17 cellular contexts compared by ENCODE assay signal in the genomic region with DNA sequence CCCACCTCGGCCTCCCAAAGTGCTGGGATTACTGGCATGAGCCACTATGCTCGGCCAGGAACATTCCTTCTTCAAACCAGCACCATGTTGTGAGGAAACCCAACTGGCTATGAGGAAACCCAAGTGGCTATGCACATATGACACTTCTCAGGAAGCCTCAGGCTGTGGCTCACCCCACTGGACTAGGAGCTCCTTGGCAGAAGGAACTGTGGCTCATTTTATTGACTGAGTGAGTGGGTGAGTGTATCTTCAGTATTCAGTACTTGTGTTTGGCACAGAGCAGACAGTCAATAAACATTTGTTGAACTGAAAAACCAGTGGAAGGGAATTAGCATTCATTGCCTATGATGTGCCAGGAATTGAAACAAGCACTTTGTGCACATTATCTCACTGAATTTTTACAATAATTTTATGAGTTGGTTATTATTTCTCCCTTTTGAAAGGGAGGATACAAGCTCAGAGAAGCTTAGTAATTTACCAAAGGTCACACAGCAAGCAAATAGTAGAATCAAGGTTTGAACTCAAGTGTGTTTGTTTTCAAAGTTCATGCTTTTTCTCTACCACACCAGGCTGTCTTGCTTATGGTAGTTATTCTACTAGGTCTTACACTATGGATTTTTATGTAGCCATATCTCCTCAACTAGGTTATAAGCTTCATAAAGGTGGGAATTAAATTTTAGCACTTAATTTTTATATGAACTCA.
DNase-seq lines count a peak whose midpoint lies in the region; ATAC-seq and TF ChIP-seq lines count a peak whose summit lies in the region.
"Had no signal": no experiment of that assay in that cellular context is flagged by ENCODE, and none has a peak within 500 bp of the region (broad histone marks: within the 10 kb centered on the region; RNA-seq: fewer than 3 reads in every experiment).

No MANE protein-coding gene starts in this region.

- ATAC-seq in activated T-cell treated with anti-CD3 and anti-CD28 coated beads, Interleukin-2, amount 50 U/mL, for 4 hours: no peak
- ATAC-seq in GM18502 (IDR thresholded peaks at IDR 0.05; ENCODE audit: poor library complexity, unreplicated experiment): no peak
- ATAC-seq: Right ventricle myocardium inferior had no signal

- H3K36me3 Mint-ChIP-seq in Calu3 (ENCODE audit: insufficient read depth, unreplicated experiment): no peaks in the 10 kb centered on the region
- no peaks in the 10 kb centered on the region for H3K36me3 Mint-ChIP-seq in activated T-cell treated with anti-CD3 and anti-CD28 coated beads, Interleukin-2, amount 50 U/mL, for 4 hours (ENCODE audit: insufficient read depth)
- H3K36me3 Mint-ChIP-seq: CD14-positive monocyte had no signal

- no peak overlapping the region for H3K27ac ChIP-seq in HEK293 (ENCODE audit: extremely low read depth, low read depth, low read length)

- peak overlapping the region; percentile 5 for H3K27ac Mint-ChIP-seq in Calu3 (ENCODE audit: unreplicated experiment)

- DNase-seq in Calu3 (no peak), RKO (ENCODE audit: low spot score) (peak; percentile 9), foreskin fibroblast (peak; percentile 33 to 57), germinal center (ENCODE audit: low spot score) (no peak), islet precursor cell (no peak)
- no peak for DNase-seq in activated T-cell treated with anti-CD3 and anti-CD28 coated beads, Interleukin-2, amount 50 U/mL, for 4 hours
- DNase-seq: AML-193, COR-L47, MV-4-11, NCI-H1436, NCI-H2081, NCI-H510A, NCI-H774 had no signal

- H3K4me1 Mint-ChIP-seq in Calu3 (ENCODE audit: low read depth, unreplicated experiment): peaks cover 34% of the 10 kb centered on the region
- peaks cover 3% of the 10 kb centered on the region for H3K4me1 Mint-ChIP-seq in activated T-cell treated with anti-CD3 and anti-CD28 coated beads, Interleukin-2, amount 50 U/mL, for 4 hours (ENCODE audit: low read depth)
- H3K4me1 Mint-ChIP-seq: CD14-positive monocyte had no signal

- H3K27me3 Mint-ChIP-seq in Calu3 (ENCODE audit: unreplicated experiment): no peaks in the 10 kb centered on the region
- H3K27me3 Mint-ChIP-seq in activated T-cell treated with anti-CD3 and anti-CD28 coated beads, Interleukin-2, amount 50 U/mL, for 4 hours (ENCODE audit: low read depth): peaks cover 4% of the 10 kb centered on the region

- no peaks in the 10 kb centered on the region for H3K36me3 ChIP-seq in HEK293 (ENCODE audit: control insufficient read depth in 2 of 2, insufficient read depth in 1 of 2, low read length in 2 of 2)

- no peak overlapping the region for H3K4me3 Mint-ChIP-seq in Calu3 (ENCODE audit: low read depth, unreplicated experiment)
- H3K4me3 Mint-ChIP-seq in activated T-cell treated with anti-CD3 and anti-CD28 coated beads, Interleukin-2, amount 50 U/mL, for 4 hours: no peak overlapping the region
- H3K4me3 Mint-ChIP-seq: CD14-positive monocyte had no signal

- CTCF ChIA-PET in Calu3 (lab: Charles Lee): interaction anchor here (1.0 to 1.5 kb wide), 2 partner anchors 15 to 135 kb away, joined by 3 to 5 read pairs; a partner anchor contains a TSS
- CTCF ChIA-PET in HEK293 (lab: Yijun Ruan, JAX): no interaction called here

- H3K9me3 ChIP-seq in HEK293 (ENCODE audit: control insufficient read depth, insufficient read depth, low read depth, low read length): no peaks in the 10 kb centered on the region

- peaks cover 3% of the 10 kb centered on the region for H3K9me3 Mint-ChIP-seq in Calu3 (ENCODE audit: low read depth, unreplicated experiment)
- H3K9me3 Mint-ChIP-seq in activated T-cell treated with anti-CD3 and anti-CD28 coated beads, Interleukin-2, amount 50 U/mL, for 4 hours: peaks cover 3% of the 10 kb centered on the region

- H3K4me1 ChIP-seq in HEK293 (ENCODE audit: control insufficient read depth, insufficient read depth, low read length): no peaks in the 10 kb centered on the region

- POLR2A ChIA-PET in HEK293 (lab: Yijun Ruan, JAX): interaction anchor here (1.2 kb wide), 1 partner anchor 122 kb away, joined by 3 read pairs; a partner anchor contains a TSS

- TF ChIP-seq CTCF in Calu3 (IDR thresholded peaks at IDR 0.05; ENCODE audit: unreplicated experiment) (no peak), HEK293 (tag by site-specific recombination; IDR thresholded peaks at IDR 0.05) (no peak), foreskin fibroblast (IDR thresholded peaks at IDR 0.05; ENCODE audit: low read depth, low read length) (no peak)

- no TSS peak for BruUV-seq in Calu3 (replicated peaks; lab: Mats Ljungman, UMichigan)

- intact Hi-C loops in Calu3 (cut with micrococcal nuclease; ENCODE audit: unreplicated experiment): loop anchor here (5.0 to 10.0 kb wide), 6 partner anchors 122 to 1194 kb away; a partner anchor contains a TSS

- H3K4me3 ChIP-seq in HEK293 (ENCODE audit: low read depth, low read length) (no peak overlapping the region), foreskin fibroblast (ENCODE audit: low read depth in 1 of 2, low read length in 2 of 2) (no peak overlapping the region)

TF ChIP-seq in HEK293, 187 proteins besides CTCF, POLR2A, EP300 and RAD21:
- no peak for TF ChIP-seq HOXC10 (CRISPR knock-in tag; IDR thresholded peaks at IDR 0.05)
- no peak for TF ChIP-seq ZNF214 (tag by site-specific recombination; IDR thresholded peaks at IDR 0.05; ENCODE audit: borderline replicate concordance)
- TF ChIP-seq ZNF624 (tag by site-specific recombination; IDR thresholded peaks at IDR 0.05): no peak
- 0 out of 2 replicates have a peak, but pooled peaks have one; percentile 59 for TF ChIP-seq ZNF768 (tag by site-specific recombination; IDR thresholded peaks at IDR 0.05)
- TF ChIP-seq KLF1 (tag by site-specific recombination; IDR thresholded peaks at IDR 0.05): no peak

Comparison
In these comparisons a context has a peak if more than half of its experiments do, and no peak if none do; other contexts are left out.
1. DNase-seq: peak in RKO (single experiment) and foreskin fibroblast (2 of 2); none in Calu3 (single experiment), activated T-cell treated with anti-CD3 and anti-CD28 coated beads, Interleukin-2, amount 50 U/mL, for 4 hours (single experiment), germinal center (single experiment) and islet precursor cell (single experiment).